12 cellular contexts compared by ENCODE assay signal in genomic region chr2:100891911-100892642, GRCh38.
DNase-seq lines count a peak whose midpoint lies in the region; ATAC-seq, FAIRE-seq and TF ChIP-seq lines count a peak whose summit lies in the region.
"Had no signal": no experiment of that assay in that cellular context is flagged by ENCODE, and none has a peak within 500 bp of the region (broad histone marks: within the 10 kb centered on the region; RNA-seq: fewer than 3 reads in every experiment).

No MANE protein-coding gene starts in this region.

- H3K4me2 ChIP-seq in A549 (peak overlapping the region; percentile 55), IMR-90 (ENCODE audit: low read depth, low read length) (peak overlapping the region; percentile 74; the same call in 1 of the 2 replicates), astrocyte (ENCODE audit: low read length) (peak overlapping the region; percentile 66)

- intact Hi-C loops in IMR-90 (cut with micrococcal nuclease) (no loop called here), left ventricle myocardium inferior (cut with micrococcal nuclease) (no loop called here), esophagus muscularis mucosa (cut with DNase I) (no loop called here)

- peak overlapping the region; percentile 67 for H3K14ac ChIP-seq in IMR-90 (replicated peaks; ENCODE audit: low read depth, low read length)

- TF ChIP-seq RAD21 in A549 (conservative IDR thresholded peaks at IDR 0.05 in 1 of 2, IDR thresholded peaks at IDR 0.05 in 1 of 2) (no peak), IMR-90 (IDR thresholded peaks at IDR 0.05; ENCODE audit: low read length) (no peak)

- TF ChIP-seq CTCF in A549 (IDR thresholded peaks at IDR 0.05) (no peak), IMR-90 (conservative IDR thresholded peaks at IDR 0.05; ENCODE audit: low read depth, low read length) (no peak), astrocyte (IDR thresholded peaks at IDR 0.05; ENCODE audit: insufficient read depth, low read depth, low read length) (no peak), left ventricle myocardium inferior (IDR thresholded peaks at IDR 0.05; ENCODE audit: borderline replicate concordance) (no peak), esophagus muscularis mucosa (IDR thresholded peaks at IDR 0.05) (no peak)

- H3K18ac ChIP-seq in IMR-90 (ENCODE audit: low read depth, low read length), result peak overlapping the region; percentile 60; the same call in 1 of the 2 replicates

- H3K79me1 ChIP-seq in IMR-90 (ENCODE audit: low read depth in 1 of 2, low read length in 2 of 2), result peaks cover 18 to 46% of the 10 kb centered on the region in 2 experiments

- WGBS in A549 (ENCODE audit: missing lambda C conversion rate), result 54% methylated on average over 16 of the region's 16 CpGs
- WGBS in IMR-90 (ENCODE audit: extremely low coverage in 2 of 2, insufficient read length in 1 of 2), 2 experiments, result 55% methylated on average over 8 of the region's 16 CpGs; no CpG with 5 or more reads in 1 of the 2 experiments
- WGBS in esophagus muscularis mucosa, result 87% methylated on average over 16 of the region's 16 CpGs

- peak overlapping the region; percentile 11 to 70; a peak in 2 of 4 replicates for H4K8ac ChIP-seq in IMR-90 (ENCODE audit: low read depth in 2 of 2, low read length in 2 of 2)

- in situ Hi-C loops in IMR-90 (cut with MboI; ENCODE audit: low sequenced_read_pairs), result no loop called here

- FAIRE-seq in A549 (lab: Jason Lieb, UNC), result no peak
- peak; percentile 23 for FAIRE-seq in astrocyte (lab: Jason Lieb, UNC)
- FAIRE-seq: H54 had no signal

- H3K36me3 Mint-ChIP-seq in astrocyte (ENCODE audit: low read depth, unreplicated experiment), result no peaks in the 10 kb centered on the region

- peak overlapping the region; percentile 69 for H4K5ac ChIP-seq in IMR-90 (ENCODE audit: low read depth, low read length)

- no peak for TF ChIP-seq POLR2A in A549 (IDR thresholded peaks at IDR 0.05; ENCODE audit: low read length)
- TF ChIP-seq POLR2A in IMR-90 (IDR thresholded peaks at IDR 0.05; ENCODE audit: low read depth, low read length), result no peak
- TF ChIP-seq POLR2A in esophagus muscularis mucosa (IDR thresholded peaks at IDR 0.05; ENCODE audit: low read depth), result no peak

- H3K4me1 ChIP-seq in A549 (peaks cover 87% of the 10 kb centered on the region), IMR-90 (ENCODE audit: control insufficient read depth, insufficient read depth, low read length) (peaks cover 18% of the 10 kb centered on the region), astrocyte (ENCODE audit: insufficient read depth, low read length) (peaks cover 30% of the 10 kb centered on the region), left ventricle myocardium inferior (peaks cover 90% of the 10 kb centered on the region), esophagus muscularis mucosa (peaks cover 28 to 46% (median 32%) of the 10 kb centered on the region in 4 donors)
- H3K4me1 ChIP-seq: BE2C had no signal

- H2AK9ac ChIP-seq in IMR-90 (replicated peaks; ENCODE audit: low read depth, low read length, poor library complexity), result peak overlapping the region; percentile 93

- peak overlapping the region; percentile 64; the same call in 1 of the 2 replicates for H2BK20ac ChIP-seq in IMR-90 (ENCODE audit: low read depth, low read length)

- POLR2A ChIA-PET in A549 (lab: Yijun Ruan, JAX) (interaction anchor here (0.6 kb wide), 2 partner anchors 11 to 31 kb away, joined by 3 to 4 read pairs; no protein-coding TSS in a partner anchor), IMR-90 (lab: Charles Lee; ENCODE audit: unreplicated experiment) (no interaction called here)

- H2AFZ ChIP-seq in IMR-90 (replicated peaks; ENCODE audit: low read length, poor library complexity), result peak overlapping the region; percentile 64
- H2AFZ ChIP-seq in astrocyte (ENCODE audit: low read depth, low read length), result no peak overlapping the region

- H2BK120ac ChIP-seq in IMR-90 (ENCODE audit: low read depth, low read length), result peak overlapping the region; percentile 73

- H3K27ac ChIP-seq in A549 (peak overlapping the region; percentile 88 to 94), IMR-90 (ENCODE audit: insufficient read depth, low read length) (no peak overlapping the region), astrocyte (ENCODE audit: low read depth, low read length) (peak overlapping the region; percentile 59), left ventricle myocardium inferior (replicated peaks) (peak overlapping the region; percentile 79), esophagus muscularis mucosa (replicated peaks in 1 of 4) (peak overlapping the region in 1 of 4 donors; percentile 10)

- H2AK5ac ChIP-seq in IMR-90 (ENCODE audit: low read depth, low read length), result peak overlapping the region; percentile 78

- H3K4me3 Mint-ChIP-seq in astrocyte (ENCODE audit: unreplicated experiment), result no peak overlapping the region
- H3K4me3 Mint-ChIP-seq: stimulated activated naive CD8-positive, alpha-beta T cell treated with anti-CD3 and anti-CD28 coated beads, Interleukin-15, Interleukin-2, amounts not matched to agents 100 ng/mL and 50 ng/mL, for 24 hours had no signal

- no peak overlapping the region for H3K56ac ChIP-seq in IMR-90 (ENCODE audit: extremely low read depth, insufficient read depth, low read length)

- H3K9me3 ChIP-seq in A549 (no peaks in the 10 kb centered on the region), IMR-90 (ENCODE audit: control insufficient read depth, insufficient read depth, low read length) (no peaks in the 10 kb centered on the region), astrocyte (ENCODE audit: insufficient read depth, low read depth, low read length) (no peaks in the 10 kb centered on the region), left ventricle myocardium inferior (replicated peaks) (no peaks in the 10 kb centered on the region), esophagus muscularis mucosa (no peaks in the 10 kb centered on the region)
- H3K9me3 ChIP-seq: BE2C had no signal

- H3K9me3 Mint-ChIP-seq in astrocyte (ENCODE audit: unreplicated experiment), result no peaks in the 10 kb centered on the region
- H3K9me3 Mint-ChIP-seq: stimulated activated naive CD8-positive, alpha-beta T cell treated with anti-CD3 and anti-CD28 coated beads, Interleukin-15, Interleukin-2, amounts not matched to agents 100 ng/mL and 50 ng/mL, for 24 hours had no signal

- peaks cover 10% of the 10 kb centered on the region for H3K27me3 Mint-ChIP-seq in astrocyte (ENCODE audit: low read depth, unreplicated experiment)
- H3K27me3 Mint-ChIP-seq: stimulated activated naive CD8-positive, alpha-beta T cell treated with anti-CD3 and anti-CD28 coated beads, Interleukin-15, Interleukin-2, amounts not matched to agents 100 ng/mL and 50 ng/mL, for 24 hours had no signal

- no peak for ATAC-seq in A549
- peak; percentile 58 for ATAC-seq in IMR-90 (ENCODE audit: low read depth)

- H3K9ac ChIP-seq in IMR-90 (ENCODE audit: low read depth, low read length) (no peak overlapping the region), astrocyte (ENCODE audit: low read length) (peak overlapping the region; percentile 38)

- BruUV-seq in IMR-90 (replicated peaks; lab: Mats Ljungman, UMichigan), result no TSS peak

- no peaks in the 10 kb centered on the region for H3K79me2 ChIP-seq in astrocyte (ENCODE audit: insufficient read depth, low read length)

- H4K91ac ChIP-seq in IMR-90 (ENCODE audit: insufficient read depth, low read depth, low read length), result peak overlapping the region; percentile 78

- H4K20me1 ChIP-seq in IMR-90 (ENCODE audit: insufficient read depth, low read length) (no peaks in the 10 kb centered on the region; the same call in 1 of the 2 replicates), astrocyte (ENCODE audit: insufficient read depth, low read length) (peaks cover 3% of the 10 kb centered on the region)

- H3K27me3 ChIP-seq in IMR-90 (ENCODE audit: control insufficient read depth, insufficient read depth, low read length) (no peaks in the 10 kb centered on the region), astrocyte (ENCODE audit: insufficient read depth, low read length) (no peaks in the 10 kb centered on the region), left ventricle myocardium inferior (ENCODE audit: low read depth) (no peaks in the 10 kb centered on the region), esophagus muscularis mucosa (no peaks in the 10 kb centered on the region)
- H3K27me3 ChIP-seq: BE2C had no signal

- peaks cover 19% of the 10 kb centered on the region for H3K9me1 ChIP-seq in IMR-90 (ENCODE audit: insufficient read depth, low read length)

- H3K27ac Mint-ChIP-seq in astrocyte (ENCODE audit: unreplicated experiment), result peak overlapping the region; percentile 81
- H3K27ac Mint-ChIP-seq: stimulated activated naive CD8-positive, alpha-beta T cell treated with anti-CD3 and anti-CD28 coated beads, Interleukin-15, Interleukin-2, amounts not matched to agents 100 ng/mL and 50 ng/mL, for 24 hours had no signal

- H3K4me3 ChIP-seq in A549 (no peak overlapping the region), IMR-90 (ENCODE audit: insufficient read depth, low read depth, low read length) (no peak overlapping the region), astrocyte (ENCODE audit: insufficient read depth, low read depth, low read length) (no peak overlapping the region), left ventricle myocardium inferior (no peak overlapping the region), esophagus muscularis mucosa (no peak overlapping the region)

- peak in 1 of 2 experiments; percentile 63 for DNase-seq in A549 (ENCODE audit: low read depth in 1 of 2, low spot score in 1 of 2)
- DNase-seq in IMR-90, result peak; percentile 67
- DNase-seq in astrocyte (ENCODE audit: low read depth), result peak; percentile 71
- peak; percentile 39 for DNase-seq in left ventricle myocardium inferior
- DNase-seq in esophagus muscularis mucosa (ENCODE audit: extremely low spot score), result no peak
- no peak for DNase-seq in hypothalamus (lab: John Stamatoyannopoulos, UW)
- no peak for DNase-seq in COR-L47 (lab: John Stamatoyannopoulos, UW)
- DNase-seq in NCI-H526 treated with DMSO at 0.1 percent for 48 hours (lab: John Stamatoyannopoulos, UW), result no peak
- DNase-seq: BE2C, NCI-H510A had no signal

- peak overlapping the region; percentile 71; the same call in 1 of the 3 replicates for H2BK15ac ChIP-seq in IMR-90 (ENCODE audit: low read depth, low read length)

- peak overlapping the region; percentile 45 for H3K4ac ChIP-seq in IMR-90 (ENCODE audit: low read depth, low read length)

- peak; percentile 45 to 60; a peak in 3 of 5 replicates for TF ChIP-seq EP300 in A549 (IDR thresholded peaks at IDR 0.05)
- no peak for TF ChIP-seq EP300 in esophagus muscularis mucosa (IDR thresholded peaks at IDR 0.05)

- CTCF ChIA-PET in A549 (lab: Yijun Ruan, JAX) (interaction anchor here (0.9 to 1.4 kb wide), 5 partner anchors 10 to 286 kb away, joined by 3 to 5 read pairs (median 4); no protein-coding TSS in a partner anchor), IMR-90 (lab: Yijun Ruan, JAX) (no interaction called here)

- dilution Hi-C loops in IMR-90 (cut with HindIII; ENCODE audit: low sequenced_read_pairs, unreplicated experiment), result no loop called here

- H3K4me1 Mint-ChIP-seq in astrocyte (ENCODE audit: low read depth, unreplicated experiment), result peaks cover 21% of the 10 kb centered on the region

- peak overlapping the region; percentile 57 for H2BK5ac ChIP-seq in IMR-90 (ENCODE audit: low read depth, low read length, poor library complexity, severe bottlenecking)

- H3K36me3 ChIP-seq in IMR-90 (ENCODE audit: control insufficient read depth, insufficient read depth, low read length), result no peaks in the 10 kb centered on the region
- H3K36me3 ChIP-seq in astrocyte (ENCODE audit: insufficient read depth, low read length), result no peaks in the 10 kb centered on the region
- no peaks in the 10 kb centered on the region for H3K36me3 ChIP-seq in left ventricle myocardium inferior
- no peaks in the 10 kb centered on the region for H3K36me3 ChIP-seq in esophagus muscularis mucosa
- H3K36me3 ChIP-seq: BE2C had no signal

- H3K23ac ChIP-seq in IMR-90 (ENCODE audit: low read depth, low read length), result peak overlapping the region; percentile 3; the same call in 1 of the 2 replicates

Comparison
In these comparisons a context has a peak if more than half of its experiments do, and no peak if none do; other contexts are left out.
1. DNase-seq: peak in IMR-90 (single experiment), astrocyte (single experiment) and left ventricle myocardium inferior (single experiment); none in esophagus muscularis mucosa (single experiment), hypothalamus (0 of 51), COR-L47 (single experiment) and NCI-H526 treated with DMSO at 0.1 percent for 48 hours (single experiment).
2. Peak in every context shown above with its lines, with median percentiles within 50 percentile points of each other: H3K4me2 ChIP-seq.